In the genomic region with DNA sequence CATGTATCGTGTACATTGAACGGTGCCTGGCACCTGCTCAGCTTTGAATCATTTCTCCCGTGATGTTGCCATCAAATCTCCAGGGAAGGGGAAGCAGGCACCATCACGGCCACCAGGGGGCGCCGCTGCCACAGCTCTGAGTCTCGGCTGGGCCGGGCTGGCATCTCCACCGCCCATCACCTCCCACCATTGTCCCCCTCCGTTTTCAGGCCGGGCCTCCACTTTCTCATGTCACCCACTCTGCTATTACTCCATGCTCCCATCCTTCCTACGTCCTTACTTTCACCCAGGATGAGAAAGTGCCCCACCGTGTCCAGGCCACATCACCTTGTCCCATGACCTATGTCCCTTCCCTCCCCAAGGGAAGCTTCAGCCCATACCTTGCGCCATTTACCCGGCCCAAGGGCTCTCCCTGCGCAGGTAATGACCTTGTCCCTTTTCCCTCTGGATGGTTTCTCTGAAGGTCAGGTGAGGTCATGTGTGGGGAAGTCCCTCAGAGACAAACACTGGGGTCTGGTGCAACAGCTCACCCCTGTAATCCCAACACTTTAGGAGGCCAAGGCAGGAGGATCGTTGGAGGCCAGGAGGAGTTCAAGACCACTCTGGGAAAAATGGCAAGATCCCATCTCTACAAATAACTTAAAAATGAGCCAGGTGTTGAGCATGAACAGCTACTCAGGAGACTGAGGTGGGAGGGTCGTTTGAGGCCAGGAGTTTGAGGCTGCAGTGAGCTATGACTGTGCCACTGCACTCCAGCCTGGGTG, we compare ENCODE assay signal across 8 cellular contexts. TPM values are rescaled to one million over a fixed set of nuclear protein-coding genes. Genes with fewer than 3 reads are reported as not detected.
DNase-seq lines count a peak whose midpoint lies in the region; TF ChIP-seq lines count a peak whose summit lies in the region.

No MANE protein-coding gene starts in this region.

- no peaks in the 10 kb centered on the region; a peak in 1 of 7 replicates for H3K36me3 Mint-ChIP-seq in H9 (ENCODE audit: insufficient read depth in 1 of 3, low read depth in 3 of 3)
- H3K36me3 Mint-ChIP-seq in activated naive CD4-positive, alpha-beta T cell treated with anti-CD3 and anti-CD28 coated beads for 36 hours (ENCODE audit: low read depth), result no peaks in the 10 kb centered on the region

- H3K27ac ChIP-seq in H9 (ENCODE audit: insufficient read length, low read depth, low read length), result no peak overlapping the region

- no peak overlapping the region for H3K14ac ChIP-seq in H9 (ENCODE audit: insufficient read depth, low read length)

- H3K23ac ChIP-seq in H9 (ENCODE audit: insufficient read length, low read depth, low read length), result no peak overlapping the region

- peaks cover 0 to 5% of the 10 kb centered on the region in 2 experiments; a peak in 1 of 4 replicates for H3K4me1 Mint-ChIP-seq in H9
- peaks cover 2% of the 10 kb centered on the region for H3K4me1 Mint-ChIP-seq in activated naive CD4-positive, alpha-beta T cell treated with anti-CD3 and anti-CD28 coated beads for 36 hours (ENCODE audit: low read depth)

- no peaks in the 10 kb centered on the region for H4K20me1 ChIP-seq in H9 (ENCODE audit: control insufficient read depth, insufficient read depth, insufficient read length)

- DNase-seq in DMS53 treated with DMSO at 0.1 percent for 48 hours (lab: John Stamatoyannopoulos, UW; ENCODE audit: unreplicated experiment) (peak; percentile 78), H9 (peak; percentile 80), NCI-H1048 (lab: John Stamatoyannopoulos, UW) (peak; percentile 49), SKM-1 treated with dmso at 0.1 percent for 144 hours (lab: John Stamatoyannopoulos, UW; ENCODE audit: unreplicated experiment) (peak; percentile 45), head of caudate nucleus (peak; percentile 66 to 94 (median 88)), posterior cingulate gyrus (peak; percentile 56 to 97 (median 87)), ureter (ENCODE audit: low spot score) (peak; percentile 73)
- DNase-seq in activated naive CD4-positive, alpha-beta T cell treated with anti-CD3 and anti-CD28 coated beads for 36 hours, result peak; percentile 89

- H2BK12ac ChIP-seq in H9 (ENCODE audit: insufficient read length, low read depth, low read length), result no peak overlapping the region

- no peak overlapping the region for H3T11ph ChIP-seq in H9 (ENCODE audit: low read length)

- no peaks in the 10 kb centered on the region for H3K27me3 ChIP-seq in H9 (ENCODE audit: insufficient read depth, low read length)

- H4K5ac ChIP-seq in H9 (ENCODE audit: insufficient read length, low read depth, low read length), result no peak overlapping the region

- no CpG with 5 or more reads among the region's 18 CpGs for WGBS in H9 (ENCODE audit: extremely low coverage, insufficient read length, low lambda C conversion rate)

- H2BK15ac ChIP-seq in H9 (ENCODE audit: low read depth, low read length), result no peak overlapping the region

- CTCF ChIA-PET in activated naive CD4-positive, alpha-beta T cell treated with anti-CD3 and anti-CD28 coated beads for 36 hours (lab: Charles Lee), result interaction anchor here (0.5 to 11.1 kb wide), 33 partner anchors 9 to 1225 kb away, joined by 3 to 223 read pairs (median 4); partner anchors contain the start of genes BAIAP2L1 and LMTK2

- H2BK20ac ChIP-seq in H9 (ENCODE audit: low read depth, low read length, poor library complexity, severe bottlenecking), result no peak overlapping the region

- H3K56ac ChIP-seq in H9 (ENCODE audit: insufficient read length, low read depth, low read length), result no peak overlapping the region

- no peaks in the 10 kb centered on the region for H3K79me2 ChIP-seq in H9 (ENCODE audit: insufficient read depth, low read length)

- H3K4me1 ChIP-seq in H9 (ENCODE audit: insufficient read depth, low read length), result no peaks in the 10 kb centered on the region

- no peak overlapping the region for H3K9ac ChIP-seq in H9 (ENCODE audit: extremely low read depth, insufficient read length, low read length)

- TF ChIP-seq CTCF in H9 (conservative IDR thresholded peaks at IDR 0.05), result peak; percentile 98

- H3K79me1 ChIP-seq in H9 (ENCODE audit: insufficient read depth, low read depth, low read length, poor library complexity, severe bottlenecking), result no peaks in the 10 kb centered on the region

- H3K23me2 ChIP-seq in H9 (ENCODE audit: insufficient read length, low read depth, low read length, poor library complexity, severe bottlenecking), result no peaks in the 10 kb centered on the region

- H3K4me2 ChIP-seq in H9 (ENCODE audit: insufficient read depth, insufficient read length, low read length), result peak overlapping the region; percentile 2

- no peak overlapping the region; a peak in 2 of 5 replicates for H3K4me3 Mint-ChIP-seq in H9
- no peak overlapping the region for H3K4me3 Mint-ChIP-seq in activated naive CD4-positive, alpha-beta T cell treated with anti-CD3 and anti-CD28 coated beads for 36 hours

- H4K91ac ChIP-seq in H9 (ENCODE audit: insufficient read length, low read depth, low read length), result no peak overlapping the region

- no peak overlapping the region for H2AK5ac ChIP-seq in H9 (ENCODE audit: insufficient read length, low read length)

- H2BK5ac ChIP-seq in H9 (ENCODE audit: insufficient read length, low read length), result no peak overlapping the region

- H3K9me3 ChIP-seq in H9 (ENCODE audit: control insufficient read depth, low read depth, low read length), result no peaks in the 10 kb centered on the region

- H2BK120ac ChIP-seq in H9 (ENCODE audit: low read depth, low read length, poor library complexity, severe bottlenecking), result no peak overlapping the region

- intact Hi-C loops in activated naive CD4-positive, alpha-beta T cell treated with anti-CD3 and anti-CD28 coated beads for 36 hours (cut with micrococcal nuclease), result loop anchor here (1.0 kb wide), 3 partner anchors 85 to 380 kb away; partner anchors contain the start of genes BAIAP2L1 and LMTK2
- intact Hi-C loops in head of caudate nucleus (cut with DNase I), result loop anchor here (5.0 kb wide), 1 partner anchor 146 kb away; no protein-coding TSS in a partner anchor
- intact Hi-C loops in posterior cingulate gyrus (cut with DNase I), result loop anchor here (1.0 to 5.0 kb wide), 3 partner anchors 86 to 221 kb away; partner anchors contain the start of gene LMTK2

- H3K18ac ChIP-seq in H9 (ENCODE audit: insufficient read length, low read depth, low read length), result no peak overlapping the region

- no peaks in the 10 kb centered on the region for H3K9me3 Mint-ChIP-seq in H9
- no peaks in the 10 kb centered on the region for H3K9me3 Mint-ChIP-seq in activated naive CD4-positive, alpha-beta T cell treated with anti-CD3 and anti-CD28 coated beads for 36 hours

- no peaks in the 10 kb centered on the region; the same call in none of the 2 replicates for H3K27me3 Mint-ChIP-seq in H9 (ENCODE audit: low read depth)
- peaks cover 3% of the 10 kb centered on the region for H3K27me3 Mint-ChIP-seq in activated naive CD4-positive, alpha-beta T cell treated with anti-CD3 and anti-CD28 coated beads for 36 hours (ENCODE audit: low read depth)

- H3K4ac ChIP-seq in H9 (ENCODE audit: low read depth, low read length), result no peak overlapping the region

- H2AFZ ChIP-seq in H9 (ENCODE audit: low read length), result no peak overlapping the region

- no peak overlapping the region; a peak in 1 of 7 replicates for H3K27ac Mint-ChIP-seq in H9
- H3K27ac Mint-ChIP-seq in activated naive CD4-positive, alpha-beta T cell treated with anti-CD3 and anti-CD28 coated beads for 36 hours, result no peak overlapping the region

- H4K8ac ChIP-seq in H9 (replicated peaks; ENCODE audit: insufficient read length, low read depth, low read length), result no peak overlapping the region

RNA-seq across cellular contexts. Expression of gene OCM2, which starts 31.8 kb away (rescaled TPM):
- total RNA-seq in H9 (2021) (not detected in 2 replicates), ureter (not detected)
- total RNA-seq in activated naive CD4-positive, alpha-beta T cell treated with anti-CD3 and anti-CD28 coated beads for 36 hours, result not detected
